Comparison of ENCODE assay signal across 19 cellular contexts in the genomic region with DNA sequence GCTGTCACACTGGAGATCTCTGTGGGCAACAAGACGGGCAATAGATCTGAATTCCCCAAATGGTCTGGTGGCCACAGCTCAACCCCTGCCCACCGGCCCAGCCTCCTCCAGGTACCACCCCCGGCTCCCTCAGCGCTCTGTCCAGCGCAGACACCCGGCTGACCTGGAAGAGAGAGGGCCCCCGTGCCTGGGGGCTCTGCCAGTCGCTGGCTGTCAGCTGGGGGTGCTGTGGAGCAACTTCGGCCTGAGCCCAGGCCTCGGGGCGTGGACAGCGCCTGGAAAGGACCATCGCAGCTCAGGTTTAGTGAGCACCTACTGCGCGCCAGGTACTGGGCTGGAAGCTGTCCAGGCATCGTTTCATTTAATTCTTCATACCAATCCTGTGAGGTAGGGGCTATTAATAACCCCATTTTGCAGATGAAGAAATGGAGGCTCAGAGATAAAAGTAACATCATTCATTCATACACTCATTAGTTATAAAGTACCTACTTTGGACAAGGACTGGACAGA. TPM values are rescaled to one million over a fixed set of nuclear protein-coding genes. Genes with fewer than 3 reads are reported as not detected.
DNase-seq lines count a peak whose midpoint lies in the region; TF ChIP-seq lines count a peak whose summit lies in the region.
"Had no signal": no experiment of that assay in that cellular context is flagged by ENCODE, and none has a peak within 500 bp of the region (broad histone marks: within the 10 kb centered on the region; RNA-seq: fewer than 3 reads in every experiment).

No MANE protein-coding gene starts in this region.

- WGBS in adrenal gland, 4 donors, result 77 to 87% (median 84%) methylated on average over 4 to 16 of the region's 16 CpGs
- 79 to 94% (median 91%) methylated on average over 12 to 16 of the region's 16 CpGs for WGBS in spleen, 5 donors

- no peaks in the 10 kb centered on the region for H3K27me3 Mint-ChIP-seq in MCF 10A (ENCODE audit: insufficient read depth, unreplicated experiment)
- peaks cover 20% of the 10 kb centered on the region for H3K27me3 Mint-ChIP-seq in glutamatergic neuron (ENCODE audit: unreplicated experiment)
- H3K27me3 Mint-ChIP-seq: T-cell had no signal

- no peaks in the 10 kb centered on the region for H3K9me3 ChIP-seq in breast epithelium
- no peaks in the 10 kb centered on the region for H3K9me3 ChIP-seq in adrenal gland (replicated peaks in 1 of 3)
- no peaks in the 10 kb centered on the region for H3K9me3 ChIP-seq in spleen
- no peaks in the 10 kb centered on the region for H3K9me3 ChIP-seq in Peyer's patch
- H3K9me3 ChIP-seq: left lung had no signal

- no peak overlapping the region for H3K4me3 Mint-ChIP-seq in MCF 10A (ENCODE audit: unreplicated experiment)
- no peak overlapping the region for H3K4me3 Mint-ChIP-seq in glutamatergic neuron (ENCODE audit: unreplicated experiment)
- H3K4me3 Mint-ChIP-seq: nephron progenitor cell, T-cell had no signal

- H3K9me3 Mint-ChIP-seq in MCF 10A (ENCODE audit: unreplicated experiment) (no peaks in the 10 kb centered on the region), glutamatergic neuron (ENCODE audit: unreplicated experiment) (peaks cover 2% of the 10 kb centered on the region)
- H3K9me3 Mint-ChIP-seq: nephron progenitor cell, T-cell had no signal

- H3K4me1 ChIP-seq in breast epithelium, result peaks cover 13 to 25% of the 10 kb centered on the region in 2 donors
- H3K4me1 ChIP-seq in adrenal gland (replicated peaks in 1 of 2), result peaks cover 31 to 39% of the 10 kb centered on the region in 2 donors
- peaks cover 21 to 86% (median 59%) of the 10 kb centered on the region in 6 donors for H3K4me1 ChIP-seq in spleen
- H3K4me1 ChIP-seq in Peyer's patch, result peaks cover 0 to 32% (median 15%) of the 10 kb centered on the region in 4 donors

- H3K4me1 Mint-ChIP-seq in MCF 10A (ENCODE audit: insufficient read depth, unreplicated experiment) (peaks cover 14% of the 10 kb centered on the region), glutamatergic neuron (ENCODE audit: low read depth, unreplicated experiment) (peaks cover 26% of the 10 kb centered on the region)

- BruUV-seq in MCF 10A (replicated peaks; lab: Mats Ljungman, UMichigan), result no TSS peak

- TF ChIP-seq CTCF in breast epithelium (IDR thresholded peaks at IDR 0.05) (no peak), MCF 10A (IDR thresholded peaks at IDR 0.05; ENCODE audit: unreplicated experiment) (no peak), adrenal gland (IDR thresholded peaks at IDR 0.05) (no peak), glutamatergic neuron (IDR thresholded peaks at IDR 0.05; ENCODE audit: partially characterized antibody, unreplicated experiment) (no peak), spleen (IDR thresholded peaks at IDR 0.05 in 8 of 11, conservative IDR thresholded peaks at IDR 0.05 in 3 of 11) (no peak), Peyer's patch (IDR thresholded peaks at IDR 0.05) (no peak)

- POLR2A ChIA-PET in MCF 10A (lab: Yijun Ruan, JAX), result interaction anchor here (0.6 to 5.0 kb wide), 2 partner anchors 9 to 70 kb away, joined by 4 to 28 read pairs; no protein-coding TSS in a partner anchor

- H3K27ac ChIP-seq in breast epithelium (peak overlapping the region; percentile 87 to 92), adrenal gland (peak overlapping the region in 3 of 5 donors; percentile 53 to 89 (median 89)), spleen (peak overlapping the region in 6 of 8 donors; percentile 36 to 64 (median 44)), Peyer's patch (no peak overlapping the region)
- H3K27ac ChIP-seq: epithelial cell of prostate, left lung had no signal

- H3K36me3 Mint-ChIP-seq in MCF 10A (ENCODE audit: insufficient read depth, unreplicated experiment) (peaks cover 40% of the 10 kb centered on the region), glutamatergic neuron (ENCODE audit: unreplicated experiment) (no peaks in the 10 kb centered on the region)

- peaks cover 8% of the 10 kb centered on the region for H3K36me3 ChIP-seq in breast epithelium
- H3K36me3 ChIP-seq in adrenal gland (replicated peaks in 1 of 2), result peaks cover 0 to 57% of the 10 kb centered on the region in 2 donors
- H3K36me3 ChIP-seq in spleen, result peaks cover 0 to 64% (median 48%) of the 10 kb centered on the region in 6 donors
- H3K36me3 ChIP-seq in Peyer's patch, result peaks cover 0 to 41% (median 0%) of the 10 kb centered on the region in 3 donors

- intact Hi-C loops in breast epithelium (cut with DNase I; ENCODE audit: low total_unique reads) (no loop called here), MCF 10A (cut with micrococcal nuclease) (no loop called here), adrenal gland (cut with DNase I) (loop anchor here in 1 of 2 donors (10.0 kb wide), 1 partner anchor 148 kb away; no protein-coding TSS in a partner anchor), spleen (cut with DNase I; ENCODE audit: low total_unique reads) (no loop called here)

- H3K27me3 ChIP-seq in breast epithelium (no peaks in the 10 kb centered on the region), adrenal gland (no peaks in the 10 kb centered on the region), spleen (replicated peaks in 1 of 7) (no peaks in the 10 kb centered on the region), Peyer's patch (no peaks in the 10 kb centered on the region)
- H3K27me3 ChIP-seq: dorsolateral prefrontal cortex, left lung had no signal

- H3K4me3 ChIP-seq in breast epithelium (no peak overlapping the region), adrenal gland (no peak overlapping the region), spleen (no peak overlapping the region), Peyer's patch (no peak overlapping the region)
- H3K4me3 ChIP-seq: dorsolateral prefrontal cortex, left lung, smooth muscle cell had no signal

- no peak for DNase-seq in breast epithelium (ENCODE audit: low spot score in 2 of 2)
- DNase-seq in MCF 10A (ENCODE audit: unreplicated experiment), result no peak
- peak in 1 of 7 donors; percentile 31 for DNase-seq in adrenal gland
- DNase-seq in glutamatergic neuron, result no peak
- DNase-seq in spleen, result no peak
- no peak for DNase-seq in NCI-H1105 (lab: John Stamatoyannopoulos, UW)
- no peak for DNase-seq in activated naive CD4-positive, alpha-beta T cell treated with Interleukin-2 at 50 U/mL for 16 hours
- DNase-seq in Peyer's patch, result no peak
- DNase-seq: 8988T; activated CD4-positive, alpha-beta T cell treated with anti-CD3 and anti-CD28 coated beads for 4 hours; dorsolateral prefrontal cortex; foreskin melanocyte; HCEC 1CT; left lung; NCI-H510A; nephron progenitor cell; T-cell had no signal

- H3K27ac Mint-ChIP-seq in MCF 10A (ENCODE audit: low read depth, unreplicated experiment) (no peak overlapping the region), glutamatergic neuron (ENCODE audit: unreplicated experiment) (peak overlapping the region; percentile 1)
- H3K27ac Mint-ChIP-seq: T-cell had no signal

- CTCF ChIA-PET in MCF 10A (lab: Yijun Ruan, JAX), result no interaction called here

- TF ChIP-seq POLR2A in breast epithelium (IDR thresholded peaks at IDR 0.05), result no peak
- TF ChIP-seq POLR2A in adrenal gland (IDR thresholded peaks at IDR 0.05), result no peak
- TF ChIP-seq POLR2A in spleen (IDR thresholded peaks at IDR 0.05), result no peak
- TF ChIP-seq POLR2A in Peyer's patch (IDR thresholded peaks at IDR 0.05), result no peak

RNA-seq across cellular contexts. Expression of a gene that starts 51.0 kb away (rescaled TPM):
- 10 to 100 TPM; 10.7 to 17.1 (median 15.4) TPM for total RNA-seq in breast epithelium
- 18.4 and 25.2 TPM in 2 replicates for total RNA-seq in MCF 10A (2022)
- total RNA-seq in adrenal gland, result 100 to 1,000 TPM in 1 of 8 donors, 10 to 100 TPM in 7; 43.9 to 111 (median 71.8) TPM
- polyA plus RNA-seq in adrenal gland, result 10 to 100 TPM; 10.4 to 98.5 (median 27.0) TPM
- total RNA-seq in glutamatergic neuron (ENCODE audit: unreplicated experiment), result 131 TPM
- 100 to 1,000 TPM in 1 of 7 donors, 10 to 100 TPM in 6; 35.1 to 104 (median 54.6) TPM for total RNA-seq in spleen
- 10 to 100 TPM in 1 of 3 donors, 1 to 10 TPM in 2; 3.2 to 24.2 (median 4.3) TPM for polyA plus RNA-seq in spleen
- total RNA-seq in Peyer's patch, result 10 to 100 TPM in 3 of 4 donors, 1 to 10 TPM in 1; 7.0 to 21.5 (median 12.0) TPM

Comparison
In these comparisons a context has a peak if more than half of its experiments do, and no peak if none do; other contexts are left out.
1. H3K27ac ChIP-seq: peak in breast epithelium (2 of 2), adrenal gland (3 of 5) and spleen (6 of 8); none in Peyer's patch (0 of 4).